10 cellular contexts compared by ENCODE assay signal in the genomic region with DNA sequence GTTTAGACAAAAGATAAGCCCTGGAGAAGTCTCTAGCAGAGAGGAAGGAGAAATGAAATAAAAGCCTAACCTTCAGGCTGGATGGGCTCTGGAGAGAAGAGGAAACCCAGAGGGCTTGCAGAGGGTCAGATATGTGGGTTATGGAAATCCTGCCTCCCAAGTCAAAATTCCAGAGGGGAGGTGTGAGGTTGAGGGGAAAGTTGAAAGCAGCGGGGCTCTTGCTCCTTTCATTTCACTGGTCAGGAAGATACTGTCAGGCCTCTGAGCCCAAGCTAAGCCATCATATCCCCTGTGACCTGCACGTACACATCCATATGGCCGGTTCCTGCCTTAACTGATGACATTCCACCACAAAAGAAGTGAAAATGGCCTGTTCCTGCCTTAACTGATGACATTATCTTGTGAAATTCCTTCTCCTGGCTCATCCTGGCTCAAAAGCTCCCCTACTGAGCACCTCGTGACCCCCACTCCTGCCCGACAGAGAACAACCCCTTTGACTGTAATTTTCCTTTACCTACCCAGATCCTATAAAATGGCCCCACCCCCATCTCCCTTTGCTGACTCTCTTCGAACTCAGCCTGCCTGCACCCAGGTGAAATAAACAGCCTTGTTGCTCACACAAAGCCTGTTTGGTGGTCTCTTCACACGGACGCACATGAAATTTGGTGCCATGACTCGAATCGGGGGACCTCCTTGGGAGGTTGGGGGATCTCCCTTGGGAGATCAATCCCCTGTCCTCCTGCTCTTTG. TPM values are rescaled to one million over a fixed set of nuclear protein-coding genes. Genes with fewer than 3 reads are reported as not detected.
DNase-seq lines count a peak whose midpoint lies in the region; ATAC-seq, FAIRE-seq and TF ChIP-seq lines count a peak whose summit lies in the region.
"Not testable (repeated sequence)": the region's sequence is repeated elsewhere in the genome, so short reads cannot be mapped to it uniquely, and the experiment has no call there.
"Had no signal": no experiment of that assay in that cellular context is flagged by ENCODE, and none has a peak within 500 bp of the region (broad histone marks: within the 10 kb centered on the region; RNA-seq: fewer than 3 reads in every experiment).

No MANE protein-coding gene starts in this region.

- H4K5ac ChIP-seq in H1 (ENCODE audit: insufficient read length, low read depth, low read length), result not testable (repeated sequence)

- not testable (repeated sequence) for H3K36me3 Mint-ChIP-seq in HFFc6 (ENCODE audit: low read depth); WTC11
- H3K36me3 Mint-ChIP-seq in naive B cell, result peaks cover 7 to 10% of the 10 kb centered on the region in 2 donors
- peaks cover 3 to 11% of the 10 kb centered on the region in 2 donors for H3K36me3 Mint-ChIP-seq in stimulated activated naive B cell treated with anti-CD40 and anti-IgM and Interleukin-4, amounts not matched to agents 10 μg/mL and 1 μg/mL and 100 μg/mL, for 72 hours

- TF ChIP-seq CTCF in HFFc6 (IDR thresholded peaks at IDR 0.05); WTC11 (IDR thresholded peaks at IDR 0.05); H1 (IDR thresholded peaks at IDR 0.05; ENCODE audit: control extremely low read depth in 1 of 3, insufficient read depth in 1 of 3, low read depth in 1 of 3, low read length in 3 of 3): not testable (repeated sequence)

- not testable (repeated sequence) for H3K79me1 ChIP-seq in H1 (ENCODE audit: low read depth, low read length)

- peak; percentile 98 for ATAC-seq in WTC11
- not testable (repeated sequence) for ATAC-seq in naive B cell (ENCODE audit: low read depth in 2 of 2); stimulated activated naive B cell treated with anti-CD40 and anti-IgM and Interleukin-4, amounts not matched to agents 10 μg/mL and 1 μg/mL and 100 μg/mL, for 72 hours (replicated peaks)

- not testable (repeated sequence) for H3K36me3 ChIP-seq in H1 (ENCODE audit: control insufficient read depth in 2 of 4, insufficient read depth in 4 of 4, low read length in 3 of 4)

- DNase-seq in EH (ENCODE audit: low read depth) (peak; percentile 34), M059J (ENCODE audit: low read depth) (peak; percentile 33), WTC11 (ENCODE audit: low spot score) (peak; percentile 28), iPS DF 4.7 (ENCODE audit: extremely low read depth, low spot score) (peak; percentile 71)
- DNase-seq in HFFc6; H1 (ENCODE audit: low read depth in 1 of 2, low spot score in 2 of 2); naive B cell; stimulated activated naive B cell treated with anti-CD40 and anti-IgM and Interleukin-4, amounts not matched to agents 10 μg/mL and 1 μg/mL and 100 μg/mL, for 72 hours: not testable (repeated sequence)

- H2BK120ac ChIP-seq in H1 (replicated peaks; ENCODE audit: low read depth, low read length), result not testable (repeated sequence)

- not testable (repeated sequence) for FAIRE-seq in H1 (lab: Jason Lieb, UNC)

- H3K9me3 Mint-ChIP-seq in HFFc6; WTC11; naive B cell; stimulated activated naive B cell treated with anti-CD40 and anti-IgM and Interleukin-4, amounts not matched to agents 10 μg/mL and 1 μg/mL and 100 μg/mL, for 72 hours: not testable (repeated sequence)

- not testable (repeated sequence) for H3K9me3 ChIP-seq in H1 (ENCODE audit: insufficient read depth in 2 of 2, low read depth in 1 of 2, low read length in 1 of 2)

- CTCF ChIA-PET in WTC11 (lab: Charles Lee), result not testable (repeated sequence)
- CTCF ChIA-PET in H1 (lab: Charles Lee; ENCODE audit: partially characterized antibody), result interaction anchor here (1.4 to 1.5 kb wide), 2 partner anchors 117 to 144 kb away, joined by 3 to 6 read pairs; no protein-coding TSS in a partner anchor

- POLR2A ChIA-PET in WTC11 (lab: Charles Lee); H1 (lab: Charles Lee; ENCODE audit: partially characterized antibody): not testable (repeated sequence)

- H3K4me2 ChIP-seq in H1 (ENCODE audit: insufficient read depth in 1 of 2, low read depth in 2 of 2, low read length in 2 of 2), result peak overlapping the region; percentile 15 to 44; a peak in 2 of 4 replicates

- H4K20me1 ChIP-seq in H1 (replicated peaks in 1 of 2; ENCODE audit: control insufficient read depth in 1 of 2, insufficient read depth in 2 of 2, low read length in 2 of 2), result not testable (repeated sequence)

- H3K27me3 Mint-ChIP-seq in HFFc6 (ENCODE audit: insufficient read depth); WTC11 (ENCODE audit: low read depth); naive B cell; stimulated activated naive B cell treated with anti-CD40 and anti-IgM and Interleukin-4, amounts not matched to agents 10 μg/mL and 1 μg/mL and 100 μg/mL, for 72 hours: not testable (repeated sequence)

- not testable (repeated sequence) for H2BK15ac ChIP-seq in H1 (ENCODE audit: low read length)

- not testable (repeated sequence) for H4K91ac ChIP-seq in H1 (replicated peaks; ENCODE audit: insufficient read length, low read length)

- not testable (repeated sequence) for H2AK5ac ChIP-seq in H1 (ENCODE audit: low read depth, low read length)

- H3K23me2 ChIP-seq in H1 (ENCODE audit: low read depth, low read length), result not testable (repeated sequence)

- not testable (repeated sequence) for H3K14ac ChIP-seq in H1 (ENCODE audit: insufficient read length)

- H3K4me3 Mint-ChIP-seq in HFFc6; WTC11; stimulated activated naive B cell treated with anti-CD40 and anti-IgM and Interleukin-4, amounts not matched to agents 10 μg/mL and 1 μg/mL and 100 μg/mL, for 72 hours: not testable (repeated sequence)
- peak overlapping the region in 3 of 8 donors; percentile 23 to 82 (median 26) for H3K4me3 Mint-ChIP-seq in naive B cell

- not testable (repeated sequence) for H4K8ac ChIP-seq in H1 (ENCODE audit: extremely low read depth, insufficient read depth, low read length)

- H3K4me1 Mint-ChIP-seq in HFFc6 (ENCODE audit: low read depth) (peaks cover 20% of the 10 kb centered on the region), WTC11 (peaks cover 10% of the 10 kb centered on the region), naive B cell (peaks cover 12 to 44% (median 23%) of the 10 kb centered on the region in 3 donors)
- H3K4me1 Mint-ChIP-seq in stimulated activated naive B cell treated with anti-CD40 and anti-IgM and Interleukin-4, amounts not matched to agents 10 μg/mL and 1 μg/mL and 100 μg/mL, for 72 hours, result peaks cover 30% of the 10 kb centered on the region in 2 donors

- not testable (repeated sequence) for H3K79me2 ChIP-seq in H1 (ENCODE audit: control insufficient read depth in 1 of 2, insufficient read depth in 2 of 2, low read length in 2 of 2)

- H2BK12ac ChIP-seq in H1 (ENCODE audit: low read depth, low read length), result 0 out of 2 replicates have a peak overlapping the region, but pooled peaks have one; percentile 75

- WGBS in H1 (ENCODE audit: extremely low coverage in 1 of 2, insufficient coverage in 1 of 2, insufficient read length in 1 of 2, insufficient replicate concordance in 2 of 2, low coverage in 1 of 2, low lambda C conversion rate in 2 of 2, missing lambda C conversion rate in 1 of 2), 2 experiments, result 64% methylated on average over 7 of the region's 10 CpGs; no CpG with 5 or more reads in 1 of the 2 experiments

- H3K27ac ChIP-seq in H1 (ENCODE audit: low read depth, low read length), result not testable (repeated sequence)

- TF ChIP-seq RAD21 in H1 (IDR thresholded peaks at IDR 0.05 in 1 of 2, conservative IDR thresholded peaks at IDR 0.05 in 1 of 2; ENCODE audit: low read depth in 2 of 2, low read length in 2 of 2), result not testable (repeated sequence)

- peak overlapping the region; percentile 15; the same call in 1 of the 2 replicates for H2BK5ac ChIP-seq in H1 (ENCODE audit: low read depth, low read length)

- H3K18ac ChIP-seq in H1 (ENCODE audit: extremely low read depth, low read length), result peak overlapping the region; percentile 83

- H3K56ac ChIP-seq in H1 (replicated peaks; ENCODE audit: insufficient read length, low read depth, low read length), result not testable (repeated sequence)

- not testable (repeated sequence) for H3K27me3 ChIP-seq in H1 (replicated peaks in 1 of 4; ENCODE audit: control insufficient read depth in 3 of 4, extremely low read depth in 1 of 4, insufficient read depth in 3 of 4, low read length in 3 of 4)

- peak overlapping the region; percentile 5; the same call in 1 of the 2 replicates for H3K27ac Mint-ChIP-seq in HFFc6
- not testable (repeated sequence) for H3K27ac Mint-ChIP-seq in WTC11
- H3K27ac Mint-ChIP-seq in naive B cell, result peak overlapping the region; percentile 49 to 91 (median 80)
- H3K27ac Mint-ChIP-seq in stimulated activated naive B cell treated with anti-CD40 and anti-IgM and Interleukin-4, amounts not matched to agents 10 μg/mL and 1 μg/mL and 100 μg/mL, for 72 hours, result peak overlapping the region; percentile 63

- H2BK20ac ChIP-seq in H1 (ENCODE audit: low read length), result not testable (repeated sequence)

- H3K23ac ChIP-seq in H1 (ENCODE audit: insufficient read length), result not testable (repeated sequence)

- not testable (repeated sequence) for H3K9ac ChIP-seq in H1 (replicated peaks in 1 of 4; ENCODE audit: extremely low read depth in 1 of 4, low read depth in 3 of 4, low read length in 3 of 4)

- TF ChIP-seq POLR2A in H1 (IDR thresholded peaks at IDR 0.05; ENCODE audit: control extremely low read depth in 1 of 2, low read depth in 2 of 2, low read length in 2 of 2), result peak in 1 of 2 experiments; percentile 25; a peak in 1 of 3 replicates

- TF ChIP-seq EP300 in H1 (IDR thresholded peaks at IDR 0.05; ENCODE audit: borderline replicate concordance in 1 of 2, low read depth in 2 of 2, low read length in 2 of 2), result not testable (repeated sequence)

- not testable (repeated sequence) for H3K4me3 ChIP-seq in H1 (ENCODE audit: extremely low read depth in 1 of 4, insufficient read depth in 2 of 4, low read depth in 3 of 4, low read length in 4 of 4)

- H3K4ac ChIP-seq in H1 (replicated peaks; ENCODE audit: insufficient read length, low read depth, low read length), result not testable (repeated sequence)

- H3K4me1 ChIP-seq in H1 (replicated peaks in 1 of 4; ENCODE audit: control insufficient read depth in 3 of 4, insufficient read depth in 4 of 4, low read length in 3 of 4), result not testable (repeated sequence)

- H2AFZ ChIP-seq in H1 (ENCODE audit: low read length), result not testable (repeated sequence)

RNA-seq across cellular contexts. Expression of a gene that starts 23.7 kb away (rescaled TPM):
- 10 to 100 TPM; 21.3 to 55.1 (median 50.0) TPM for total RNA-seq in HFFc6 (2021; fragmentation: NEBNext Ultra II Directional; extraction: Animal tissue kit (Norgen Biotek cat#: 25700))
- 9.4 and 14.2 TPM in 2 replicates for total RNA-seq in M059J (2014; rRNA removed; shearing (Covaris generic))
- 0.27 to 0.71 TPM (median 0.52 TPM) in 3 replicates for total RNA-seq in WTC11 (2021)
- total RNA-seq in H1 (2021; fragmentation: NEBNext Ultra II Directional; extraction: Animal tissue kit (Norgen Biotek cat#: 25700)), result 0.41 and 0.73 TPM in 2 replicates
- 0.12 and 0.27 TPM in 2 replicates for polyA plus RNA-seq in H1 (2011; rRNA removed)
- 0.14 TPM for polyA plus RNA-seq in H1 (2011; cell fraction: cytosol; rRNA removed)
- 1.0 TPM for polyA plus RNA-seq in H1 (2011; cell fraction: nucleus; rRNA removed)
- 0.27 to 0.76 TPM (median 0.29 TPM) in 3 of 4 replicates, not detected in the other for polyA plus RNA-seq in H1 (2012, experiment 1 of 2)
- 0.22 TPM for polyA plus RNA-seq in H1 (2012, experiment 2 of 2)
- polyA plus RNA-seq in H1 (2013, experiment 1 of 2), result 0.85 TPM
- 0.87 TPM for polyA plus RNA-seq in H1 (2013, experiment 2 of 2)
- polyA minus RNA-seq in H1 (2011; rRNA and poly(A)+ RNA removed), result 0.35 TPM in 1 of 2 replicates, not detected in the other
- polyA minus RNA-seq in H1 (2011; cell fraction: cytosol; rRNA and poly(A)+ RNA removed), result not detected
- polyA minus RNA-seq in H1 (2011; cell fraction: nucleus; rRNA and poly(A)+ RNA removed), result not detected
- polyA plus RNA-seq in naive B cell (ENCODE audit: low read depth in 6 of 6), result 10 to 100 TPM in 3 of 6 donors, 1 to 10 TPM in 3; 6.1 to 35.9 (median 9.4) TPM
- total RNA-seq: Caco-2; CD4-positive, alpha-beta T cell had no signal
